Comparison of ENCODE assay signal across 3 cellular contexts in the genomic region with DNA sequence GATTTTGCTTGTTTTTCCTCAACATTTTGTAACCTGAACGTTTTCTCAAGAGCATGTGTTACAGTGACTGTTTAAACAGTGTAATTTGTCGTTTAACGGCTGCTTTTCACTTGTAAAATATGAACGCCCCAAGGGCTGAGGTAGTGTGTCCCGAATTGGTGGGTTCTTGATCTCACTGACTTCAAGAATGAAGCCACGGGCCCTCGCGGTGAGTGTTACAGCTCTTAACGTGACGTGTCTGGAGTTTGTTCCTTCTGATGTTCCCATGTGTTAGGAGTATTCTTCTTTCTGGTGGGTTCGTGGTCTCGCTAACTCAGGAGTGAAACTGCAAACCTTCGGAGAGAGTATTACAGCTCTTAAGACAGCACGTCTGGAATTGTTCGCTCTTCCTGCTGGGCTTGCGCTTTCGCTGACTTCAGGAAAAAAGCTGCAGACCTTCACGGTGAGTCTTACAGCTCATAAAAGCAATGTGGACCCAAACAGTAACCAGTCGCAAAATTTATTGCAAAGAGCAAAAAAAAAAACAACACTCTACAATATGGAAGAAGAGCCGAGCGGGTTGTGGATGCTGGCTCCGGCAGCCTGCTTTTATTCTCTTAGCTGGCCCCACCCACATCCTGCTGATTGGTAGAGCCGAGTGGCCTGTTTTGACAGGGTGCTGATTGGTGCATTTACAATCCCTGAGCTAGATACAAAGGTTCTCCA.
TF ChIP-seq lines count a peak whose summit lies in the region.

No MANE protein-coding gene starts in this region.

TF ChIP-seq in A549, 52 proteins besides CTCF, POLR2A, EP300 and RAD21:
- TF ChIP-seq JUNB (IDR thresholded peaks at IDR 0.05) (no peak), HOXB5 (CRISPR knock-in tag; IDR thresholded peaks at IDR 0.05) (no peak), HOXB13 (CRISPR knock-in tag; IDR thresholded peaks at IDR 0.05; ENCODE audit: low read depth) (no peak), MYC (IDR thresholded peaks at IDR 0.05; ENCODE audit: borderline replicate concordance, low read length) (no peak), PHF8 (IDR thresholded peaks at IDR 0.05; ENCODE audit: borderline replicate concordance, low read depth) (no peak)
- TF ChIP-seq, protein P1, sequence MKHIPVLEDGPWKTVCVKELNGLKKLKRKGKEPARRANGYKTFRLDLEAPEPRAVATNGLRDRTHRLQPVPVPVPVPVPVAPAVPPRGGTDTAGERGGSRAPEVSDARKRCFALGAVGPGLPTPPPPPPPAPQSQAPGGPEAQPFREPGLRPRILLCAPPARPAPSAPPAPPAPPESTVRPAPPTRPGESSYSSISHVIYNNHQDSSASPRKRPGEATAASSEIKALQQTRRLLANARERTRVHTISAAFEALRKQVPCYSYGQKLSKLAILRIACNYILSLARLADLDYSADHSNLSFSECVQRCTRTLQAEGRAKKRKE (CRISPR knock-in tag; IDR thresholded peaks at IDR 0.05; ENCODE audit: low read depth): no peak

TF ChIP-seq in GM23338, 12 proteins besides CTCF, POLR2A, EP300 and RAD21:
- TF ChIP-seq NANOG (IDR thresholded peaks at IDR 0.05; ENCODE audit: borderline replicate concordance): no peak
- no peak for TF ChIP-seq ZNF331 (CRISPR knock-in tag; IDR thresholded peaks at IDR 0.05; ENCODE audit: low read depth)
- TF ChIP-seq, protein P2, sequence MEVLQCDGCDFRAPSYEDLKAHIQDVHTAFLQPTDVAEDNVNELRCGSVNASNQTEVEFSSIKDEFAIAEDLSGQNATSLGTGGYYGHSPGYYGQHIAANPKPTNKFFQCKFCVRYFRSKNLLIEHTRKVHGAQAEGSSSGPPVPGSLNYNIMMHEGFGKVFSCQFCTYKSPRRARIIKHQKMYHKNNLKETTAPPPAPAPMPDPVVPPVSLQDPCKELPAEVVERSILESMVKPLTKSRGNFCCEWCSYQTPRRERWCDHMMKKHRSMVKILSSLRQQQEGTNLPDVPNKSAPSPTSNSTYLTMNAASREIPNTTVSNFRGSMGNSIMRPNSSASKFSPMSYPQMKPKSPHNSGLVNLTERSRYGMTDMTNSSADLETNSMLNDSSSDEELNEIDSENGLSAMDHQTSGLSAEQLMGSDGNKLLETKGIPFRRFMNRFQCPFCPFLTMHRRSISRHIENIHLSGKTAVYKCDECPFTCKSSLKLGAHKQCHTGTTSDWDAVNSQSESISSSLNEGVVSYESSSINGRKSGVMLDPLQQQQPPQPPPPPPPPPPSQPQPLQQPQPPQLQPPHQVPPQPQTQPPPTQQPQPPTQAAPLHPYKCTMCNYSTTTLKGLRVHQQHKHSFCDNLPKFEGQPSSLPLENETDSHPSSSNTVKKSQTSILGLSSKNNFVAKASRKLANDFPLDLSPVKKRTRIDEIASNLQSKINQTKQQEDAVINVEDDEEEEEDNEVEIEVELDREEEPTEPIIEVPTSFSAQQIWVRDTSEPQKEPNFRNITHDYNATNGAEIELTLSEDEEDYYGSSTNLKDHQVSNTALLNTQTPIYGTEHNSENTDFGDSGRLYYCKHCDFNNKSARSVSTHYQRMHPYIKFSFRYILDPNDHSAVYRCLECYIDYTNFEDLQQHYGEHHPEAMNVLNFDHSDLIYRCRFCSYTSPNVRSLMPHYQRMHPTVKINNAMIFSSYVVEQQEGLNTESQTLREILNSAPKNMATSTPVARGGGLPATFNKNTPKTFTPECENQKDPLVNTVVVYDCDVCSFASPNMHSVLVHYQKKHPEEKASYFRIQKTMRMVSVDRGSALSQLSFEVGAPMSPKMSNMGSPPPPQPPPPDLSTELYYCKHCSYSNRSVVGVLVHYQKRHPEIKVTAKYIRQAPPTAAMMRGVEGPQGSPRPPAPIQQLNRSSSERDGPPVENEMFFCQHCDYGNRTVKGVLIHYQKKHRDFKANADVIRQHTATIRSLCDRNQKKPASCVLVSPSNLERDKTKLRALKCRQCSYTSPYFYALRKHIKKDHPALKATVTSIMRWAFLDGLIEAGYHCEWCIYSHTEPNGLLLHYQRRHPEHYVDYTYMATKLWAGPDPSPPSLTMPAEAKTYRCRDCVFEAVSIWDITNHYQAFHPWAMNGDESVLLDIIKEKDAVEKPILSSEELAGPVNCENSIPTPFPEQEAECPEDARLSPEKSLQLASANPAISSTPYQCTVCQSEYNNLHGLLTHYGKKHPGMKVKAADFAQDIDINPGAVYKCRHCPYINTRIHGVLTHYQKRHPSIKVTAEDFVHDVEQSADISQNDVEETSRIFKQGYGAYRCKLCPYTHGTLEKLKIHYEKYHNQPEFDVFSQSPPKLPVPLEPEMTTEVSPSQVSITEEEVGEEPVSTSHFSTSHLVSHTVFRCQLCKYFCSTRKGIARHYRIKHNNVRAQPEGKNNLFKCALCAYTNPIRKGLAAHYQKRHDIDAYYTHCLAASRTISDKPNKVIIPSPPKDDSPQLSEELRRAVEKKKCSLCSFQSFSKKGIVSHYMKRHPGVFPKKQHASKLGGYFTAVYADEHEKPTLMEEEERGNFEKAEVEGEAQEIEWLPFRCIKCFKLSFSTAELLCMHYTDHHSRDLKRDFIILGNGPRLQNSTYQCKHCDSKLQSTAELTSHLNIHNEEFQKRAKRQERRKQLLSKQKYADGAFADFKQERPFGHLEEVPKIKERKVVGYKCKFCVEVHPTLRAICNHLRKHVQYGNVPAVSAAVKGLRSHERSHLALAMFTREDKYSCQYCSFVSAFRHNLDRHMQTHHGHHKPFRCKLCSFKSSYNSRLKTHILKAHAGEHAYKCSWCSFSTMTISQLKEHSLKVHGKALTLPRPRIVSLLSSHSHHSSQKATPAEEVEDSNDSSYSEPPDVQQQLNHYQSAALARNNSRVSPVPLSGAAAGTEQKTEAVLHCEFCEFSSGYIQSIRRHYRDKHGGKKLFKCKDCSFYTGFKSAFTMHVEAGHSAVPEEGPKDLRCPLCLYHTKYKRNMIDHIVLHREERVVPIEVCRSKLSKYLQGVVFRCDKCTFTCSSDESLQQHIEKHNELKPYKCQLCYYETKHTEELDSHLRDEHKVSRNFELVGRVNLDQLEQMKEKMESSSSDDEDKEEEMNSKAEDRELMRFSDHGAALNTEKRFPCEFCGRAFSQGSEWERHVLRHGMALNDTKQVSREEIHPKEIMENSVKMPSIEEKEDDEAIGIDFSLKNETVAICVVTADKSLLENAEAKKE (CRISPR knock-in tag; IDR thresholded peaks at IDR 0.05): no peak
- TF ChIP-seq EZH2 (IDR thresholded peaks at IDR 0.05; ENCODE audit: low read depth, unreplicated experiment): no peak
- TF ChIP-seq POLR2AphosphoS5 (IDR thresholded peaks at IDR 0.05; ENCODE audit: low read depth): no peak
- TF ChIP-seq ZNF114 (CRISPR knock-in tag; IDR thresholded peaks at IDR 0.05): no peak

TF ChIP-seq in endothelial cell of umbilical vein, 7 proteins besides CTCF, POLR2A, EP300 and RAD21:
- no peak for TF ChIP-seq JUN (IDR thresholded peaks at IDR 0.05; ENCODE audit: borderline replicate concordance, insufficient read depth, insufficient read length, low read depth)
- TF ChIP-seq FOS (IDR thresholded peaks at IDR 0.05; ENCODE audit: borderline replicate concordance, insufficient read depth, low read length): no peak
- TF ChIP-seq POLR2AphosphoS5 (IDR thresholded peaks at IDR 0.05; ENCODE audit: insufficient read depth, low read depth, low read length): no peak
- no peak for TF ChIP-seq MYC (IDR thresholded peaks at IDR 0.05; ENCODE audit: low read depth, low read length)
- TF ChIP-seq GATA2 (IDR thresholded peaks at IDR 0.05; ENCODE audit: insufficient read depth, insufficient read length, low read depth, low read length): no peak
- TF ChIP-seq EZH2 (IDR thresholded peaks at IDR 0.05; ENCODE audit: borderline replicate concordance, low read depth, low read length, severe bottlenecking): no peak
- TF ChIP-seq, protein P3, sequence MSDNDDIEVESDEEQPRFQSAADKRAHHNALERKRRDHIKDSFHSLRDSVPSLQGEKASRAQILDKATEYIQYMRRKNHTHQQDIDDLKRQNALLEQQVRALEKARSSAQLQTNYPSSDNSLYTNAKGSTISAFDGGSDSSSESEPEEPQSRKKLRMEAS (IDR thresholded peaks at IDR 0.05; ENCODE audit: insufficient read depth, insufficient read length): no peak
